In genomic region chr19:55643003-55643732, GRCh38 we compare ENCODE assay signal across 8 cellular contexts. TPM values are rescaled to one million over a fixed set of nuclear protein-coding genes. Genes with fewer than 3 reads are reported as not detected.
DNase-seq lines count a peak whose midpoint lies in the region; ATAC-seq and TF ChIP-seq lines count a peak whose summit lies in the region.

A gene with protein sequence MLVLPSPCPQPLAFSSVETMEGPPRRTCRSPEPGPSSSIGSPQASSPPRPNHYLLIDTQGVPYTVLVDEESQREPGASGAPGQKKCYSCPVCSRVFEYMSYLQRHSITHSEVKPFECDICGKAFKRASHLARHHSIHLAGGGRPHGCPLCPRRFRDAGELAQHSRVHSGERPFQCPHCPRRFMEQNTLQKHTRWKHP (plus strand): TSS chr19:55643649. CDS start chr19:55644572, 923 bp downstream.

- ATAC-seq in HG03066 (IDR thresholded peaks at IDR 0.05; ENCODE audit: low read depth, unreplicated experiment) (peak; percentile 32), GM18858 (IDR thresholded peaks at IDR 0.05; ENCODE audit: unreplicated experiment) (no peak)

- WGBS in liver: 2% methylated on average over 42 of the region's 42 CpGs

- H3K9ac ChIP-seq in liver (ENCODE audit: low read depth in 1 of 2, low read length in 2 of 2): peak within 1 kb of the TSS; percentile 7 to 95

- TF ChIP-seq CTCF in liver (IDR thresholded peaks at IDR 0.05; ENCODE audit: low read depth, low read length, missing input control): no peak

- H3K36me3 ChIP-seq in liver (ENCODE audit: control insufficient read depth in 4 of 4, insufficient read depth in 3 of 4, low read depth in 1 of 4, low read length in 3 of 4): peaks cover 0 to 9% (median under 1%) of the 10 kb centered on the region in 4 donors

- H3K9me3 ChIP-seq in liver (ENCODE audit: control insufficient read depth in 4 of 4, low read length in 3 of 4): no peaks in the 10 kb centered on the region

- peaks cover 20 to 71% (median 53%) of the 10 kb centered on the region in 4 donors for H3K4me1 ChIP-seq in liver (ENCODE audit: control insufficient read depth in 4 of 4, insufficient read depth in 4 of 4, low read length in 3 of 4)

- H3K4me3 ChIP-seq in liver (ENCODE audit: low read depth in 1 of 3, low read length in 3 of 3): peak within 1 kb of the TSS; percentile 50 to 70 (median 65)

- TF ChIP-seq RAD21 in liver (IDR thresholded peaks at IDR 0.05): no peak

- DNase-seq in ELF-1 (ENCODE audit: low read depth, low spot score) (peak; percentile 84), NCI-H774 (lab: John Stamatoyannopoulos, UW) (peak; percentile 49), dermis microvascular lymphatic vessel endothelial cell (ENCODE audit: low read depth in 2 of 2) (peak; percentile 43 to 74)
- DNase-seq in activated CD4-positive, alpha-beta T cell treated with anti-CD3 and anti-CD28 coated beads, Interleukin-2, amount 50 U/mL, for 4 hours: peak; percentile 74 to 76
- DNase-seq in stimulated activated CD4-positive, alpha-beta T cell treated with anti-CD3 and anti-CD28 coated beads, Interleukin-2, amount 100 ng/mL, for 48 hours: peak; percentile 76 to 78

- H3K27me3 ChIP-seq in liver (ENCODE audit: control insufficient read depth in 4 of 4, insufficient read depth in 4 of 4, low read length in 3 of 4): no peaks in the 10 kb centered on the region

- H3K27ac ChIP-seq in liver (ENCODE audit: low read depth in 1 of 2, low read length in 2 of 2): peak within 1 kb of the TSS; percentile 75 to 91

TF ChIP-seq in liver, 16 proteins besides CTCF, POLR2A, EP300 and RAD21:
- TF ChIP-seq SP1 (IDR thresholded peaks at IDR 0.05): peak; percentile 15
- peak; percentile 51 for TF ChIP-seq YY1 (IDR thresholded peaks at IDR 0.05)
- no peak for TF ChIP-seq TAF1 (conservative IDR thresholded peaks at IDR 0.05)
- peak in 1 of 2 donors; percentile 6 for TF ChIP-seq HNF4A (conservative IDR thresholded peaks at IDR 0.05)
- TF ChIP-seq ATF3 (IDR thresholded peaks at IDR 0.05): no peak
- TF ChIP-seq NR2F2 (IDR thresholded peaks at IDR 0.05): no peak
- TF ChIP-seq, protein P1, sequence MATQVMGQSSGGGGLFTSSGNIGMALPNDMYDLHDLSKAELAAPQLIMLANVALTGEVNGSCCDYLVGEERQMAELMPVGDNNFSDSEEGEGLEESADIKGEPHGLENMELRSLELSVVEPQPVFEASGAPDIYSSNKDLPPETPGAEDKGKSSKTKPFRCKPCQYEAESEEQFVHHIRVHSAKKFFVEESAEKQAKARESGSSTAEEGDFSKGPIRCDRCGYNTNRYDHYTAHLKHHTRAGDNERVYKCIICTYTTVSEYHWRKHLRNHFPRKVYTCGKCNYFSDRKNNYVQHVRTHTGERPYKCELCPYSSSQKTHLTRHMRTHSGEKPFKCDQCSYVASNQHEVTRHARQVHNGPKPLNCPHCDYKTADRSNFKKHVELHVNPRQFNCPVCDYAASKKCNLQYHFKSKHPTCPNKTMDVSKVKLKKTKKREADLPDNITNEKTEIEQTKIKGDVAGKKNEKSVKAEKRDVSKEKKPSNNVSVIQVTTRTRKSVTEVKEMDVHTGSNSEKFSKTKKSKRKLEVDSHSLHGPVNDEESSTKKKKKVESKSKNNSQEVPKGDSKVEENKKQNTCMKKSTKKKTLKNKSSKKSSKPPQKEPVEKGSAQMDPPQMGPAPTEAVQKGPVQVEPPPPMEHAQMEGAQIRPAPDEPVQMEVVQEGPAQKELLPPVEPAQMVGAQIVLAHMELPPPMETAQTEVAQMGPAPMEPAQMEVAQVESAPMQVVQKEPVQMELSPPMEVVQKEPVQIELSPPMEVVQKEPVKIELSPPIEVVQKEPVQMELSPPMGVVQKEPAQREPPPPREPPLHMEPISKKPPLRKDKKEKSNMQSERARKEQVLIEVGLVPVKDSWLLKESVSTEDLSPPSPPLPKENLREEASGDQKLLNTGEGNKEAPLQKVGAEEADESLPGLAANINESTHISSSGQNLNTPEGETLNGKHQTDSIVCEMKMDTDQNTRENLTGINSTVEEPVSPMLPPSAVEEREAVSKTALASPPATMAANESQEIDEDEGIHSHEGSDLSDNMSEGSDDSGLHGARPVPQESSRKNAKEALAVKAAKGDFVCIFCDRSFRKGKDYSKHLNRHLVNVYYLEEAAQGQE (IDR thresholded peaks at IDR 0.05): no peak
- no peak for TF ChIP-seq RXRA (IDR thresholded peaks at IDR 0.05)
- peak in 1 of 2 donors; percentile 56 for TF ChIP-seq EGR1 (IDR thresholded peaks at IDR 0.05; ENCODE audit: low read depth in 2 of 2)
- TF ChIP-seq, protein P2, sequence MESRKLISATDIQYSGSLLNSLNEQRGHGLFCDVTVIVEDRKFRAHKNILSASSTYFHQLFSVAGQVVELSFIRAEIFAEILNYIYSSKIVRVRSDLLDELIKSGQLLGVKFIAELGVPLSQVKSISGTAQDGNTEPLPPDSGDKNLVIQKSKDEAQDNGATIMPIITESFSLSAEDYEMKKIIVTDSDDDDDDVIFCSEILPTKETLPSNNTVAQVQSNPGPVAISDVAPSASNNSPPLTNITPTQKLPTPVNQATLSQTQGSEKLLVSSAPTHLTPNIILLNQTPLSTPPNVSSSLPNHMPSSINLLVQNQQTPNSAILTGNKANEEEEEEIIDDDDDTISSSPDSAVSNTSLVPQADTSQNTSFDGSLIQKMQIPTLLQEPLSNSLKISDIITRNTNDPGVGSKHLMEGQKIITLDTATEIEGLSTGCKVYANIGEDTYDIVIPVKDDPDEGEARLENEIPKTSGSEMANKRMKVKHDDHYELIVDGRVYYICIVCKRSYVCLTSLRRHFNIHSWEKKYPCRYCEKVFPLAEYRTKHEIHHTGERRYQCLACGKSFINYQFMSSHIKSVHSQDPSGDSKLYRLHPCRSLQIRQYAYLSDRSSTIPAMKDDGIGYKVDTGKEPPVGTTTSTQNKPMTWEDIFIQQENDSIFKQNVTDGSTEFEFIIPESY (IDR thresholded peaks at IDR 0.05): no peak
- TF ChIP-seq HNF4G (IDR thresholded peaks at IDR 0.05): no peak
- no peak for TF ChIP-seq JUND (IDR thresholded peaks at IDR 0.05)
- TF ChIP-seq, protein P3, sequence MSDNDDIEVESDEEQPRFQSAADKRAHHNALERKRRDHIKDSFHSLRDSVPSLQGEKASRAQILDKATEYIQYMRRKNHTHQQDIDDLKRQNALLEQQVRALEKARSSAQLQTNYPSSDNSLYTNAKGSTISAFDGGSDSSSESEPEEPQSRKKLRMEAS (IDR thresholded peaks at IDR 0.05): no peak
- no peak for TF ChIP-seq FOXA1 (IDR thresholded peaks at IDR 0.05)
- no peak for TF ChIP-seq FOXA2 (IDR thresholded peaks at IDR 0.05)
- TF ChIP-seq GABPA (IDR thresholded peaks at IDR 0.05 in 1 of 2, conservative IDR thresholded peaks at IDR 0.05 in 1 of 2): peak; percentile 75 to 89

RNA-seq across cellular contexts. Expression of the gene that starts here (rescaled TPM):
- total RNA-seq in dermis microvascular lymphatic vessel endothelial cell (20.0 and 25.8 TPM in 2 replicates), liver (1 to 10 TPM; 2.1 to 7.3 TPM)
- polyA plus RNA-seq in liver: 1 to 10 TPM; 4.8 to 5.6 TPM
